Comparison of ENCODE assay signal across 8 cellular contexts in genomic region chr22:17706451-17706900, GRCh38.
A peak's percentile ranks its signal among the peaks of the same experiment; 100 is the strongest.
DNase-seq lines count a peak whose midpoint lies in the region; ATAC-seq and TF ChIP-seq lines count a peak whose summit lies in the region.

No MANE protein-coding gene starts in this region.

- H2AFZ ChIP-seq in neuronal stem cell (ENCODE audit: low read length), result peak overlapping the region; percentile 14

- no peak overlapping the region for H2BK12ac ChIP-seq in neuronal stem cell (ENCODE audit: low read length)

- H3K4me1 Mint-ChIP-seq in type B pancreatic cell (ENCODE audit: unreplicated experiment), result peaks cover 6% of the 10 kb centered on the region

- H3K23ac ChIP-seq in neuronal stem cell (ENCODE audit: low read depth, low read length, poor library complexity), result no peak overlapping the region

- ATAC-seq in HG02623 (IDR thresholded peaks at IDR 0.05; ENCODE audit: unreplicated experiment), result peak; percentile 86

- no peak overlapping the region for H3K4me2 ChIP-seq in neuronal stem cell (ENCODE audit: insufficient read depth, low read length, poor library complexity, severe bottlenecking)

- no peak overlapping the region for H2BK120ac ChIP-seq in neuronal stem cell (ENCODE audit: low read depth, low read length)

- no peaks in the 10 kb centered on the region for H3K27me3 Mint-ChIP-seq in type B pancreatic cell

- H3K4me1 ChIP-seq in neuronal stem cell (ENCODE audit: control insufficient read depth in 2 of 2, insufficient read depth in 1 of 2, low read depth in 1 of 2, low read length in 2 of 2), result peaks cover 1 to 5% of the 10 kb centered on the region in 2 donors

- H3K4ac ChIP-seq in neuronal stem cell (ENCODE audit: low read length), result no peak overlapping the region

- CTCF ChIA-PET in GM10248 (lab: Yijun Ruan, JAX), result interaction anchor here (1.2 to 3.0 kb wide), 7 partner anchors 10 to 79 kb away, joined by 3 to 9 read pairs (median 4); no protein-coding TSS in a partner anchor

- H3K4me3 Mint-ChIP-seq in type B pancreatic cell, result peak overlapping the region; percentile 44

- H3K79me1 ChIP-seq in neuronal stem cell (ENCODE audit: low read depth, low read length), result no peaks in the 10 kb centered on the region

- H3K4me3 ChIP-seq in foreskin fibroblast (ENCODE audit: low read depth in 1 of 2, low read length in 2 of 2), result peak overlapping the region; percentile 45 to 47
- H3K4me3 ChIP-seq in neuronal stem cell (ENCODE audit: low read length in 2 of 2), result no peak overlapping the region

- H3K27me3 ChIP-seq in neuronal stem cell (ENCODE audit: control insufficient read depth in 3 of 3, insufficient read depth in 3 of 3, low read depth in 1 of 3, low read length in 3 of 3), result no peaks in the 10 kb centered on the region

- H3K9me3 Mint-ChIP-seq in type B pancreatic cell, result no peaks in the 10 kb centered on the region

- H3K14ac ChIP-seq in neuronal stem cell (ENCODE audit: low read length), result no peak overlapping the region

- H3K36me3 ChIP-seq in neuronal stem cell (replicated peaks in 1 of 2; ENCODE audit: control insufficient read depth in 2 of 2, insufficient read depth in 2 of 2, low read length in 2 of 2), result peaks cover 2 to 22% of the 10 kb centered on the region in 2 donors

- H3K36me3 Mint-ChIP-seq in type B pancreatic cell, result peaks cover 16% of the 10 kb centered on the region

- TF ChIP-seq CTCF in GM10248 (IDR thresholded peaks at IDR 0.05; ENCODE audit: control extremely low read depth, extremely low read depth, low read depth, missing control alignments), result no peak
- TF ChIP-seq CTCF in foreskin fibroblast (IDR thresholded peaks at IDR 0.05; ENCODE audit: low read depth, low read length), result no peak
- no peak for TF ChIP-seq CTCF in type B pancreatic cell (conservative IDR thresholded peaks at IDR 0.05)

- POLR2A ChIA-PET in GM10248 (lab: Yijun Ruan, JAX), result no interaction called here

- H2BK5ac ChIP-seq in neuronal stem cell (ENCODE audit: low read length), result no peak overlapping the region

- no peak overlapping the region for H3K27ac ChIP-seq in neuronal stem cell (replicated peaks; ENCODE audit: low read length)

- no peak overlapping the region for H3K9ac ChIP-seq in neuronal stem cell (ENCODE audit: low read depth, low read length, poor library complexity)

- WGBS in neuronal stem cell (ENCODE audit: extremely low coverage in 2 of 2, insufficient read length in 2 of 2, insufficient replicate concordance in 1 of 2), 2 donors, result no CpG with 5 or more reads among the region's 5 CpGs

- H3K9me3 ChIP-seq in neuronal stem cell (replicated peaks in 1 of 2; ENCODE audit: control insufficient read depth in 2 of 2, insufficient read depth in 1 of 2, low read depth in 1 of 2, low read length in 2 of 2), result no peaks in the 10 kb centered on the region

- no peak overlapping the region for H2AK5ac ChIP-seq in neuronal stem cell (ENCODE audit: low read depth, low read length)

- peak; percentile 68 for DNase-seq in GM10248 (ENCODE audit: extremely low spot score)
- DNase-seq in NCI-H2196 (lab: John Stamatoyannopoulos, UW; ENCODE audit: unreplicated experiment), result peak; percentile 59
- peak; percentile 51 to 52 for DNase-seq in activated T-cell treated with anti-CD3 and anti-CD28 coated beads, Interleukin-2, amount 50 U/mL, for 48 hours
- DNase-seq in foreskin fibroblast, result peak; percentile 86 to 92
- DNase-seq in neuronal stem cell (ENCODE audit: low spot score), result no peak
- DNase-seq in type B pancreatic cell (ENCODE audit: extremely low spot score, unreplicated experiment), result no peak
- DNase-seq in NK-92 treated with Interleukin-12 subunit alpha and Interleukin-12 subunit beta, amount 100 ng/mL, for 24 hours (lab: John Stamatoyannopoulos, UW), result no peak

- H2BK15ac ChIP-seq in neuronal stem cell (ENCODE audit: low read length), result no peak overlapping the region

- no peak overlapping the region for H4K91ac ChIP-seq in neuronal stem cell (ENCODE audit: low read depth, low read length, poor library complexity)

- no peak overlapping the region for H3K18ac ChIP-seq in neuronal stem cell (ENCODE audit: low read length)

- no peak overlapping the region for H4K8ac ChIP-seq in neuronal stem cell (ENCODE audit: low read depth, low read length)

- H3K27ac Mint-ChIP-seq in type B pancreatic cell, result peak overlapping the region; percentile 93

Comparison
In these comparisons a context has a peak if more than half of its experiments do, and no peak if none do; other contexts are left out.
1. DNase-seq: peak in GM10248 (single experiment), NCI-H2196 (single experiment), activated T-cell treated with anti-CD3 and anti-CD28 coated beads, Interleukin-2, amount 50 U/mL, for 48 hours (2 of 2) and foreskin fibroblast (2 of 2); none in neuronal stem cell (single experiment), type B pancreatic cell (single experiment) and NK-92 treated with Interleukin-12 subunit alpha and Interleukin-12 subunit beta, amount 100 ng/mL, for 24 hours (single experiment).
2. H3K4me3 ChIP-seq: peak in foreskin fibroblast (2 of 2); none in neuronal stem cell (0 of 2).